10 cellular contexts compared by ENCODE assay signal in the genomic region with DNA sequence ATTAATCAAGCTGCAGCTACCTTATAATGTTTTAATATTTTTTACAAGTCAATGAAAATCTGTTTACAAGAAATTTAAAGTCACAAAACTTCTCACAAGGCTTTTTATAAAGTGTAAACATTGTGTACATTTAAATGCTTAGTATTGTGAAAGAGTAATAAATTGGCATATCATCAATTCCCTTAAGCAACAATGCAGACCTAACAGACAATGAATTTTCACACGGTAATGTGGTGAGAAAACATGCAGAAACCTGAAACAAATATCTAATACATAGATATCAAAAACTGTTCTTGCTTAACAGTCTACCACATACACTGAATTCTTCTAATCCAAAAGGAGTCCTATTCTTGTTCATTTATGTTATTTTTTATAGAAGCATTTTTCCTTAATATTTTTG.
"Had no signal": no experiment of that assay in that cellular context is flagged by ENCODE, and none has a peak within 500 bp of the region (broad histone marks: within the 10 kb centered on the region; RNA-seq: fewer than 3 reads in every experiment).

No MANE protein-coding gene starts in this region.

- H3K4me3 ChIP-seq: GM23338, HAP-1 had no signal

- H3K27ac ChIP-seq: HL-60, KMS-11 had no signal

- H3K9me3 ChIP-seq: HAP-1 had no signal

- DNase-seq: H7, HFFc6, KBM-7 had no signal

- H3K4me2 ChIP-seq: GM23338, KMS-11 had no signal

- H3K36me3 ChIP-seq: HAP-1 had no signal

- H2AFZ ChIP-seq: GM23338 had no signal

- FAIRE-seq: H1, HepG2 had no signal

- ATAC-seq: GM23338, HCT116, HepG2 had no signal

- H3K9ac ChIP-seq: KMS-11 had no signal
